ENCODE assay signal across 8 cellular contexts in genomic region chr20:35454881-35455609, GRCh38. TPM values are rescaled to one million over a fixed set of nuclear protein-coding genes. Genes with fewer than 3 reads are reported as not detected.
A peak's percentile ranks its signal among the peaks of the same experiment; 100 is the strongest.
DNase-seq lines count a peak whose midpoint lies in the region; ATAC-seq and TF ChIP-seq lines count a peak whose summit lies in the region.

Gene CEP250 (plus strand): TSS chr20:35455598. CDS start chr20:35462368, 6,770 bp downstream.

- H3K27ac ChIP-seq in mucosa of rectum (ENCODE audit: low read depth in 2 of 2, low read length in 2 of 2) = peak within 1 kb of the TSS; percentile 88

- ATAC-seq in GM21737 (IDR thresholded peaks at IDR 0.05; ENCODE audit: unreplicated experiment) = peak; percentile 90

- peak; percentile 77 for TF ChIP-seq POLR2A in erythroblast (IDR thresholded peaks at IDR 0.05; ENCODE audit: low read length)

- no peaks in the 10 kb centered on the region for H3K9me3 Mint-ChIP-seq in activated T-cell treated with anti-CD3 and anti-CD28 coated beads, Interleukin-2, amount 50 U/mL, for 24 hours

- DNase-seq in DMS53 treated with DMSO at 0.1 percent for 48 hours (lab: John Stamatoyannopoulos, UW; ENCODE audit: unreplicated experiment) (peak; percentile 97), KG1 (lab: John Stamatoyannopoulos, UW) (peak; percentile 98), erythroblast (lab: John Stamatoyannopoulos, UW) (peak; percentile 97)
- DNase-seq in activated T-cell treated with anti-CD3 and anti-CD28 coated beads, Interleukin-2, amount 50 U/mL, for 24 hours = peak; percentile 95
- peak; percentile 78 to 89 for DNase-seq in stimulated activated CD8-positive, alpha-beta memory T cell treated with anti-CD3 and anti-CD28 coated beads, Interleukin-4, amount 100 ng/mL, for 4 hours (ENCODE audit: low read depth in 2 of 2, low spot score in 1 of 2)

- H3K27me3 ChIP-seq in mucosa of rectum (ENCODE audit: control insufficient read depth in 2 of 2, insufficient read depth in 2 of 2, low read length in 2 of 2) = no peaks in the 10 kb centered on the region

- peaks cover 0 to 2% of the 10 kb centered on the region in 2 donors for H3K4me1 ChIP-seq in mucosa of rectum (ENCODE audit: control insufficient read depth in 2 of 2, insufficient read depth in 2 of 2, low read length in 2 of 2)

- peaks cover 30% of the 10 kb centered on the region for H3K4me1 Mint-ChIP-seq in activated T-cell treated with anti-CD3 and anti-CD28 coated beads, Interleukin-2, amount 50 U/mL, for 24 hours (ENCODE audit: low read depth)

- H3K27me3 Mint-ChIP-seq in activated T-cell treated with anti-CD3 and anti-CD28 coated beads, Interleukin-2, amount 50 U/mL, for 24 hours = no peaks in the 10 kb centered on the region

- peak within 1 kb of the TSS; percentile 92 to 99 for H3K4me3 ChIP-seq in mucosa of rectum (ENCODE audit: low read length in 2 of 2)

- no peaks in the 10 kb centered on the region for H3K9me3 ChIP-seq in mucosa of rectum (ENCODE audit: control insufficient read depth in 2 of 2, low read length in 2 of 2)

- H3K36me3 ChIP-seq in mucosa of rectum (ENCODE audit: control insufficient read depth in 2 of 2, insufficient read depth in 2 of 2, low read length in 2 of 2) = peaks cover 0 to 4% of the 10 kb centered on the region in 2 donors

- H3K36me3 Mint-ChIP-seq in activated T-cell treated with anti-CD3 and anti-CD28 coated beads, Interleukin-2, amount 50 U/mL, for 24 hours (ENCODE audit: low read depth) = peaks cover 14% of the 10 kb centered on the region

- peak within 1 kb of the TSS; percentile 91 for H3K4me3 Mint-ChIP-seq in activated T-cell treated with anti-CD3 and anti-CD28 coated beads, Interleukin-2, amount 50 U/mL, for 24 hours

- H3K27ac Mint-ChIP-seq in activated T-cell treated with anti-CD3 and anti-CD28 coated beads, Interleukin-2, amount 50 U/mL, for 24 hours = peak within 1 kb of the TSS; percentile 100

- peak within 1 kb of the TSS; percentile 75 to 96 for H3K9ac ChIP-seq in mucosa of rectum (ENCODE audit: low read depth in 1 of 2, low read length in 2 of 2)

TF ChIP-seq in PFSK-1, 5 proteins besides CTCF, POLR2A, EP300 and RAD21:
- TF ChIP-seq TAF1 (IDR thresholded peaks at IDR 0.05; ENCODE audit: borderline replicate concordance, insufficient read depth, low read length) (no peak; the same call in 1 of the 2 replicates), POLR2AphosphoS5 (IDR thresholded peaks at IDR 0.05; ENCODE audit: low read depth, low read length) (peak; percentile 57)

RNA-seq across cellular contexts. Expression of gene CEP250, which starts in this region (rescaled TPM):
- polyA plus RNA-seq in PFSK-1 (2012; ENCODE audit: insufficient read length, low read depth) = 25.5 TPM

Comparison
In these comparisons a context has a peak if more than half of its experiments do, and no peak if none do; other contexts are left out.
1. Peak in every context shown above with its lines: DNase-seq, ATAC-seq, H3K4me3 ChIP-seq and H3K27ac ChIP-seq.